In the genomic region with DNA sequence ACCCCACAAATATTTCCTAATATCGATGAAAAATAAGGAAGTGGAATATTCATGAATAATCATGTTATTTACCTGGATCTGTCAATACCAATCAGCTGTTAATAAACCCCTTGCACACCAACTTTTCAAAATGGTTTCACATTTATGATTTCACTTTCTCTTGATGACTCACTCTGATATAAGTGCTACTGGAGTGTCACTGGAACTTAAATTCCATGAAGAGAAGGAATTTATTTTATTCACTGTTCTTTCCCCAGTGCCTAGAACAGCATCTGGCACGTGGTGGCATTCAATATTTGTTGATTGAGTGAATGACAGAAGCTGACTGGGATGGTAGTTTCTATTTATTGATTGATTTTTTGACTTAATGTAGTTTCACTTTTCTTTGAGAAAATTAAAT, we compare ENCODE assay signal across 19 cellular contexts. TPM values are rescaled to one million over a fixed set of nuclear protein-coding genes. Genes with fewer than 3 reads are reported as not detected.
DNase-seq lines count a peak whose midpoint lies in the region; ATAC-seq and TF ChIP-seq lines count a peak whose summit lies in the region.
"Had no signal": no experiment of that assay in that cellular context is flagged by ENCODE, and none has a peak within 500 bp of the region (broad histone marks: within the 10 kb centered on the region; RNA-seq: fewer than 3 reads in every experiment).

No MANE protein-coding gene starts in this region.

- H3K4ac ChIP-seq in neuronal stem cell (ENCODE audit: low read length) = no peak overlapping the region

- no peak overlapping the region for H2AFZ ChIP-seq in neuronal stem cell (ENCODE audit: low read length)
- H2AFZ ChIP-seq: PC-9 had no signal

- H3K23ac ChIP-seq in neuronal stem cell (ENCODE audit: low read depth, low read length, poor library complexity) = no peak overlapping the region

- H4K8ac ChIP-seq in neuronal stem cell (ENCODE audit: low read depth, low read length) = no peak overlapping the region

- peak overlapping the region in 3 of 4 donors; percentile 3 to 26 (median 4) for H3K4me3 Mint-ChIP-seq in IgD-negative memory B cell
- no peak overlapping the region for H3K4me3 Mint-ChIP-seq in HFFc6
- H3K4me3 Mint-ChIP-seq: CD4-positive, alpha-beta T cell had no signal

- H3K4me3 ChIP-seq in SK-N-MC (peak overlapping the region; percentile 47), neuronal stem cell (ENCODE audit: low read length in 2 of 2) (no peak overlapping the region), right lobe of liver (no peak overlapping the region)
- H3K4me3 ChIP-seq: K562, PC-9 had no signal

- no peak overlapping the region for H2BK15ac ChIP-seq in neuronal stem cell (ENCODE audit: low read length)

- no peak for TF ChIP-seq POLR2A in right lobe of liver (IDR thresholded peaks at IDR 0.05)

- TF ChIP-seq CTCF in HFFc6 (IDR thresholded peaks at IDR 0.05) (no peak), right lobe of liver (IDR thresholded peaks at IDR 0.05) (no peak)

- no peak overlapping the region for H2BK5ac ChIP-seq in neuronal stem cell (ENCODE audit: low read length)

- H3K9ac ChIP-seq in SK-N-MC (ENCODE audit: insufficient read length) (no peak overlapping the region), neuronal stem cell (ENCODE audit: low read depth, low read length, poor library complexity) (no peak overlapping the region)

- intact Hi-C loops in right lobe of liver (cut with DNase I) = no loop called here

- H3K36me3 ChIP-seq in SK-N-MC (ENCODE audit: insufficient read depth, low read length) (no peaks in the 10 kb centered on the region), neuronal stem cell (replicated peaks in 1 of 2; ENCODE audit: control insufficient read depth in 2 of 2, insufficient read depth in 2 of 2, low read length in 2 of 2) (no peaks in the 10 kb centered on the region), right lobe of liver (no peaks in the 10 kb centered on the region)

- H3K4me2 ChIP-seq in neuronal stem cell (ENCODE audit: insufficient read depth, low read length, poor library complexity, severe bottlenecking) = no peak overlapping the region
- H3K4me2 ChIP-seq: PC-9 had no signal

- DNase-seq in ELR (ENCODE audit: low read depth) (peak; percentile 14), SK-N-MC (ENCODE audit: low read depth, low spot score) (no peak), neuronal stem cell (ENCODE audit: low spot score) (no peak), HFFc6 (no peak), COLO668 (lab: John Stamatoyannopoulos, UW; ENCODE audit: unreplicated experiment) (no peak), right lobe of liver (no peak)
- DNase-seq: Calu3; CD4-positive, alpha-beta T cell; HCEC 1CT; NCI-H1092 treated with DMSO at 0.1 percent for 48 hours; NCI-H1694; NCI-H2081 treated with DMSO at 0.1 percent for 48 hours; NCI-H748 treated with DMSO at 0.1 percent for 48 hours; PC-9; SW 1271; T-helper 2 cell had no signal

- H3K27me3 Mint-ChIP-seq in IgD-negative memory B cell (peaks cover 5% of the 10 kb centered on the region), HFFc6 (ENCODE audit: insufficient read depth) (peaks cover 4% of the 10 kb centered on the region)

- ATAC-seq in right lobe of liver = no peak
- ATAC-seq: K562 had no signal

- H2BK120ac ChIP-seq in neuronal stem cell (ENCODE audit: low read depth, low read length) = no peak overlapping the region

- no peaks in the 10 kb centered on the region for H3K9me3 ChIP-seq in SK-N-MC (ENCODE audit: low read depth, low read length)
- H3K9me3 ChIP-seq in neuronal stem cell (replicated peaks in 1 of 2; ENCODE audit: control insufficient read depth in 2 of 2, insufficient read depth in 1 of 2, low read depth in 1 of 2, low read length in 2 of 2) = no peaks in the 10 kb centered on the region
- no peaks in the 10 kb centered on the region for H3K9me3 ChIP-seq in right lobe of liver

- peaks cover 2% of the 10 kb centered on the region for H3K79me1 ChIP-seq in neuronal stem cell (ENCODE audit: low read depth, low read length)

- H3K4me1 ChIP-seq in neuronal stem cell (ENCODE audit: control insufficient read depth in 2 of 2, insufficient read depth in 1 of 2, low read depth in 1 of 2, low read length in 2 of 2) = peaks cover 5 to 15% of the 10 kb centered on the region in 2 donors
- peaks cover 0 to 15% (median 0%) of the 10 kb centered on the region in 4 donors for H3K4me1 ChIP-seq in right lobe of liver

- H3K27me3 ChIP-seq in neuronal stem cell (ENCODE audit: control insufficient read depth in 3 of 3, insufficient read depth in 3 of 3, low read depth in 1 of 3, low read length in 3 of 3) (peaks cover 0 to 44% (median 0%) of the 10 kb centered on the region in 3 experiments), right lobe of liver (no peaks in the 10 kb centered on the region)

- no peak overlapping the region for H2AK5ac ChIP-seq in neuronal stem cell (ENCODE audit: low read depth, low read length)

- no peak overlapping the region for H3K14ac ChIP-seq in neuronal stem cell (ENCODE audit: low read length)

- H3K27ac ChIP-seq in SK-N-MC = no peak overlapping the region
- no peak overlapping the region for H3K27ac ChIP-seq in neuronal stem cell (replicated peaks; ENCODE audit: low read length)
- no peak overlapping the region for H3K27ac ChIP-seq in right lobe of liver
- H3K27ac ChIP-seq: PC-9 had no signal

- H3K9me3 Mint-ChIP-seq in IgD-negative memory B cell (no peaks in the 10 kb centered on the region), HFFc6 (no peaks in the 10 kb centered on the region)
- H3K9me3 Mint-ChIP-seq: CD4-positive, alpha-beta T cell had no signal

- no peak overlapping the region for H3K18ac ChIP-seq in neuronal stem cell (ENCODE audit: low read length)

- no peak overlapping the region for H2BK12ac ChIP-seq in neuronal stem cell (ENCODE audit: low read length)

- H3K4me1 Mint-ChIP-seq in IgD-negative memory B cell = peaks cover 3 to 45% (median 13%) of the 10 kb centered on the region in 3 donors
- peaks cover 16% of the 10 kb centered on the region for H3K4me1 Mint-ChIP-seq in HFFc6 (ENCODE audit: low read depth)

- H3K36me3 Mint-ChIP-seq in IgD-negative memory B cell = no peaks in the 10 kb centered on the region
- no peaks in the 10 kb centered on the region for H3K36me3 Mint-ChIP-seq in HFFc6 (ENCODE audit: low read depth)

- no peak overlapping the region for H4K91ac ChIP-seq in neuronal stem cell (ENCODE audit: low read depth, low read length, poor library complexity)

- peak overlapping the region; percentile 4 to 60 (median 46) for H3K27ac Mint-ChIP-seq in IgD-negative memory B cell
- H3K27ac Mint-ChIP-seq in HFFc6 = no peak overlapping the region
- H3K27ac Mint-ChIP-seq: CD4-positive, alpha-beta T cell had no signal

- no CpG with 5 or more reads among the region's 2 CpGs for WGBS in neuronal stem cell (ENCODE audit: extremely low coverage in 2 of 2, insufficient read length in 2 of 2, insufficient replicate concordance in 1 of 2), 2 donors
- 37% methylated on average over 2 of the region's 2 CpGs for WGBS in right lobe of liver (ENCODE audit: insufficient coverage, low coverage, low lambda C conversion rate, missing lambda C conversion rate)

RNA-seq across cellular contexts. Expression of gene ENO4, which starts 3.5 kb away (rescaled TPM):
- polyA plus RNA-seq in IgD-negative memory B cell = 0.45 TPM
- polyA plus RNA-seq in neuronal stem cell (2013, experiment 1 of 2) = 1.9 TPM
- 1.3 TPM for polyA plus RNA-seq in neuronal stem cell (2013, experiment 2 of 2)
- total RNA-seq in HFFc6 (2021; fragmentation: NEBNext Ultra II Directional; extraction: Animal tissue kit (Norgen Biotek cat#: 25700)) = not detected
- not detected for total RNA-seq in right lobe of liver
- total RNA-seq: CD4-positive, alpha-beta T cell; G401; K562 had no signal
